In the genomic region with DNA sequence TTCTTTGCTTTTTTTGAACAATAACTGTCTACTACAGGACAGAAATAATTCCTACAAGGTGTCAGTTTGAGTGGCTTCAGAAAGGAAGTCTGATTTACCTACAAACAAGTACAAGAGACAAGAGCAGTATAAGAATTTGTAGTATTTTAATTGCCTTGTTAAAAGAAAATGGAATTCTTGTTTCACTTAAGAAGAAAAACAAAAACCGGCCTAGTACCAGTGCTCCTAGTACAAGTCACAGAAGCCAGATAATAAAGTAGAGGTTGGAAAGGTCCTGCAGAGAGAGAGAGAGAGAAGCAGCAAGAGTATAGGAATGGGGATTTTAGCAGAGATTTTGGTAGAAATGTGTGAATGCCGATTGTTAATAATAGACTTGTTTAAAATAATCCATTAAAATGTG, we compare ENCODE assay signal across 13 cellular contexts. TPM values are rescaled to one million over a fixed set of nuclear protein-coding genes. Genes with fewer than 3 reads are reported as not detected.
A peak's percentile ranks its signal among the peaks of the same experiment; 100 is the strongest.
DNase-seq lines count a peak whose midpoint lies in the region; ATAC-seq and TF ChIP-seq lines count a peak whose summit lies in the region.
"Had no signal": no experiment of that assay in that cellular context is flagged by ENCODE, and none has a peak within 500 bp of the region (broad histone marks: within the 10 kb centered on the region; RNA-seq: fewer than 3 reads in every experiment).

No MANE protein-coding gene starts in this region.

- DNase-seq in T-helper 2 cell treated with Interferon-gamma antibody and Interleukin-4, amounts not matched to agents 5 μg/mL and 100 μg/mL, for 36 hours (ENCODE audit: low spot score): no peak
- DNase-seq in T-helper 2 cell (no peak), GM23338 (ENCODE audit: low spot score) (peak; percentile 38), SHP77 treated with DMSO at 0.1 percent for 48 hours (lab: John Stamatoyannopoulos, UW) (no peak)
- no peak for DNase-seq in naive thymus-derived CD4-positive, alpha-beta T cell
- DNase-seq: Calu3, heart right ventricle, NCI-H1105, NCI-H226, transverse colon had no signal

- H3K27me3 ChIP-seq in GM23338 (ENCODE audit: insufficient read depth): no peaks in the 10 kb centered on the region
- H3K27me3 ChIP-seq in naive thymus-derived CD4-positive, alpha-beta T cell (ENCODE audit: control insufficient read depth in 2 of 2, insufficient read depth in 2 of 2, low read length in 2 of 2): no peaks in the 10 kb centered on the region
- H3K27me3 ChIP-seq: heart right ventricle, transverse colon had no signal

- H3K36me3 ChIP-seq in GM23338 (ENCODE audit: insufficient read depth): no peaks in the 10 kb centered on the region
- no peaks in the 10 kb centered on the region for H3K36me3 ChIP-seq in naive thymus-derived CD4-positive, alpha-beta T cell (ENCODE audit: control insufficient read depth in 2 of 3, insufficient read depth in 3 of 3, low read length in 3 of 3)
- H3K36me3 ChIP-seq: heart right ventricle, transverse colon had no signal

- ATAC-seq in GM23338 (peak; percentile 41; the same call in 2 of the 3 replicates), GM21576 (IDR thresholded peaks at IDR 0.05; ENCODE audit: unreplicated experiment) (no peak), HG02884 (IDR thresholded peaks at IDR 0.05; ENCODE audit: unreplicated experiment) (no peak)
- ATAC-seq in activated T-helper 17 cell treated with anti-CD3 and anti-CD28 coated beads, Interleukin-2, amount 50 U/mL, for 72 hours (replicated peaks): no peak
- ATAC-seq in naive thymus-derived CD4-positive, alpha-beta T cell: no peak

- H3K9me2 ChIP-seq in GM23338 (ENCODE audit: insufficient read depth): no peaks in the 10 kb centered on the region

- peaks cover 68% of the 10 kb centered on the region for H3K4me1 ChIP-seq in GM23338 (ENCODE audit: insufficient read depth)
- peaks cover 40 to 56% of the 10 kb centered on the region in 2 donors for H3K4me1 ChIP-seq in naive thymus-derived CD4-positive, alpha-beta T cell (ENCODE audit: control insufficient read depth in 2 of 2, insufficient read depth in 2 of 2, low read length in 2 of 2)

- peak overlapping the region; percentile 77 for H3K27ac Mint-ChIP-seq in T-helper 2 cell treated with Interferon-gamma antibody and Interleukin-4, amounts not matched to agents 5 μg/mL and 100 μg/mL, for 36 hours
- no peak overlapping the region for H3K27ac Mint-ChIP-seq in GM23338
- H3K27ac Mint-ChIP-seq in activated T-helper 17 cell treated with anti-CD3 and anti-CD28 coated beads, Interleukin-2, amount 50 U/mL, for 72 hours: peak overlapping the region; percentile 98
- H3K27ac Mint-ChIP-seq in naive thymus-derived CD4-positive, alpha-beta T cell: peak overlapping the region in 5 of 9 donors; percentile 34 to 84 (median 76)

- no peak overlapping the region for H3K4me3 ChIP-seq in GM23338
- no peak overlapping the region for H3K4me3 ChIP-seq in naive thymus-derived CD4-positive, alpha-beta T cell (ENCODE audit: low read length)
- H3K4me3 ChIP-seq: heart right ventricle, transverse colon had no signal

- TF ChIP-seq CTCF in GM23338 (conservative IDR thresholded peaks at IDR 0.05; ENCODE audit: low read depth in 2 of 2): no peak

- intact Hi-C loops in naive thymus-derived CD4-positive, alpha-beta T cell (cut with micrococcal nuclease): loop anchor here in 1 of 2 donors (10.0 kb wide), 1 partner anchor 51 kb away; no protein-coding TSS in a partner anchor

- no peaks in the 10 kb centered on the region for H3K27me3 Mint-ChIP-seq in T-helper 2 cell treated with Interferon-gamma antibody and Interleukin-4, amounts not matched to agents 5 μg/mL and 100 μg/mL, for 36 hours (ENCODE audit: low read depth)
- no peaks in the 10 kb centered on the region for H3K27me3 Mint-ChIP-seq in GM23338 (ENCODE audit: insufficient read depth, low read depth, poor library complexity)
- no peaks in the 10 kb centered on the region for H3K27me3 Mint-ChIP-seq in activated T-helper 17 cell treated with anti-CD3 and anti-CD28 coated beads, Interleukin-2, amount 50 U/mL, for 72 hours
- no peaks in the 10 kb centered on the region for H3K27me3 Mint-ChIP-seq in naive thymus-derived CD4-positive, alpha-beta T cell

- peaks cover 41% of the 10 kb centered on the region for H3K36me3 Mint-ChIP-seq in T-helper 2 cell treated with Interferon-gamma antibody and Interleukin-4, amounts not matched to agents 5 μg/mL and 100 μg/mL, for 36 hours (ENCODE audit: low read depth)
- no peaks in the 10 kb centered on the region for H3K36me3 Mint-ChIP-seq in GM23338 (ENCODE audit: low read depth)
- H3K36me3 Mint-ChIP-seq in activated T-helper 17 cell treated with anti-CD3 and anti-CD28 coated beads, Interleukin-2, amount 50 U/mL, for 72 hours (ENCODE audit: low read depth): peaks cover 98% of the 10 kb centered on the region
- H3K36me3 Mint-ChIP-seq in naive thymus-derived CD4-positive, alpha-beta T cell: peaks cover 0 to 47% (median 0%) of the 10 kb centered on the region in 5 donors

- H3K9me3 ChIP-seq in naive thymus-derived CD4-positive, alpha-beta T cell (ENCODE audit: control insufficient read depth in 2 of 3, low read length in 3 of 3): no peaks in the 10 kb centered on the region
- H3K9me3 ChIP-seq: heart right ventricle, transverse colon had no signal

- no peaks in the 10 kb centered on the region for H3F3A ChIP-seq in GM23338 (replicated peaks; ENCODE audit: low read depth)

- H3K4me3 Mint-ChIP-seq in T-helper 2 cell treated with Interferon-gamma antibody and Interleukin-4, amounts not matched to agents 5 μg/mL and 100 μg/mL, for 36 hours: peak overlapping the region; percentile 71
- H3K4me3 Mint-ChIP-seq in GM23338: no peak overlapping the region
- H3K4me3 Mint-ChIP-seq in activated T-helper 17 cell treated with anti-CD3 and anti-CD28 coated beads, Interleukin-2, amount 50 U/mL, for 72 hours: peak overlapping the region; percentile 92
- H3K4me3 Mint-ChIP-seq in naive thymus-derived CD4-positive, alpha-beta T cell: peak overlapping the region in 9 of 10 donors; percentile 1 to 83 (median 55)

- no peak overlapping the region for H3K27ac ChIP-seq in GM23338 (ENCODE audit: low read depth)
- H3K27ac ChIP-seq in naive thymus-derived CD4-positive, alpha-beta T cell (ENCODE audit: low read depth, low read length): peak overlapping the region; percentile 28

- peaks cover 48% of the 10 kb centered on the region for H3K4me1 Mint-ChIP-seq in T-helper 2 cell treated with Interferon-gamma antibody and Interleukin-4, amounts not matched to agents 5 μg/mL and 100 μg/mL, for 36 hours (ENCODE audit: low read depth)
- peaks cover 54% of the 10 kb centered on the region for H3K4me1 Mint-ChIP-seq in GM23338
- H3K4me1 Mint-ChIP-seq in activated T-helper 17 cell treated with anti-CD3 and anti-CD28 coated beads, Interleukin-2, amount 50 U/mL, for 72 hours: peaks cover 34% of the 10 kb centered on the region
- peaks cover 46 to 95% (median 94%) of the 10 kb centered on the region in 7 donors for H3K4me1 Mint-ChIP-seq in naive thymus-derived CD4-positive, alpha-beta T cell

- CTCF ChIA-PET in naive thymus-derived CD4-positive, alpha-beta T cell (lab: Charles Lee): interaction anchor here (1.0 to 1.6 kb wide), 2 partner anchors 163 to 234 kb away, joined by 3 read pairs; no protein-coding TSS in a partner anchor

- H3K4me2 ChIP-seq in GM23338: no peak overlapping the region

- H4K20me1 ChIP-seq in GM23338 (replicated peaks; ENCODE audit: insufficient read depth): peaks cover 46% of the 10 kb centered on the region; the same call in 1 of the 2 replicates

- no peak overlapping the region for H2AFZ ChIP-seq in GM23338

- no peaks in the 10 kb centered on the region for H3K9me3 Mint-ChIP-seq in T-helper 2 cell treated with Interferon-gamma antibody and Interleukin-4, amounts not matched to agents 5 μg/mL and 100 μg/mL, for 36 hours
- no peaks in the 10 kb centered on the region for H3K9me3 Mint-ChIP-seq in GM23338
- H3K9me3 Mint-ChIP-seq in activated T-helper 17 cell treated with anti-CD3 and anti-CD28 coated beads, Interleukin-2, amount 50 U/mL, for 72 hours: no peaks in the 10 kb centered on the region
- H3K9me3 Mint-ChIP-seq in naive thymus-derived CD4-positive, alpha-beta T cell: no peaks in the 10 kb centered on the region

- POLR2A ChIA-PET in naive thymus-derived CD4-positive, alpha-beta T cell (lab: Charles Lee): no interaction called here

- peaks cover 100% of the 10 kb centered on the region for H3K79me2 ChIP-seq in GM23338 (replicated peaks; ENCODE audit: insufficient read depth)

TF ChIP-seq in GM23338, 12 proteins besides CTCF, POLR2A, EP300 and RAD21 (continues in another document):
- TF ChIP-seq NANOG (IDR thresholded peaks at IDR 0.05; ENCODE audit: borderline replicate concordance): no peak

RNA-seq across cellular contexts. Expression of a gene that starts 6.4 kb away (rescaled TPM):
- 59.2 and 65.5 TPM in 2 replicates for total RNA-seq in GM23338 (2014; rRNA removed; shearing (Covaris generic))
- polyA plus RNA-seq in GM23338 (2016; fragmentation: Nextera tagmentation; extraction: Ambion mirVana): 19.8 and 21.7 TPM in 2 replicates
- total RNA-seq in activated T-helper 17 cell treated with anti-CD3 and anti-CD28 coated beads, Interleukin-2, amount 50 U/mL, for 72 hours: 100 to 1,000 TPM; 164 to 185 TPM
- 100 to 1,000 TPM in 4 of 5 experiments, 10 to 100 TPM in 1; 98.3 to 234 (median 119) TPM for total RNA-seq in naive thymus-derived CD4-positive, alpha-beta T cell
- polyA plus RNA-seq in naive thymus-derived CD4-positive, alpha-beta T cell: 10 to 100 TPM; 15.7 to 17.5 TPM
